Comparison of ENCODE assay signal across 28 cellular contexts in genomic region chr14:83101855-83102254, GRCh38.
"Had no signal": no experiment of that assay in that cellular context is flagged by ENCODE, and none has a peak within 500 bp of the region (broad histone marks: within the 10 kb centered on the region; RNA-seq: fewer than 3 reads in every experiment).

No MANE protein-coding gene starts in this region.

- H2AFZ ChIP-seq: neural progenitor cell, parathyroid adenoma had no signal

- H3K4me1 ChIP-seq: neural progenitor cell, parathyroid adenoma, psoas muscle, right lobe of liver, spleen, thyroid gland, tibial nerve, upper lobe of left lung, vagina had no signal

- H3K27me3 ChIP-seq: neural progenitor cell, ovary, right lobe of liver, spleen, thyroid gland, tibial nerve, upper lobe of left lung, vagina had no signal

- H3K27ac ChIP-seq: neural progenitor cell, ovary, parathyroid adenoma, psoas muscle, right lobe of liver, skin epidermis, spleen, thoracic aorta, thyroid gland, tibial nerve, upper lobe of left lung, vagina had no signal

- DNase-seq: naive thymus-derived CD4-positive, alpha-beta T cell; natural killer cell; occipital lobe; ovary; posterior cingulate gyrus; psoas muscle; right cardiac atrium; right lobe of liver; spleen; stimulated activated CD4-positive, alpha-beta T cell treated with anti-CD3 and anti-CD28 coated beads, Interleukin-12 subunit alpha, Interleukin-12 subunit beta, amount 100 ng/mL, for 4 hours; stimulated activated CD4-positive, alpha-beta T cell treated with anti-CD3 and anti-CD28 coated beads, Interleukin-2, amount 100 ng/mL, for 24 hours; stimulated activated CD4-positive, alpha-beta T cell treated with anti-CD3 and anti-CD28 coated beads, Interleukin-4, amount 100 ng/mL, for 1 hour; stimulated activated CD4-positive, alpha-beta T cell treated with anti-CD3 and anti-CD28 coated beads, Interleukin-4, amount 100 ng/mL, for 4 hours; stimulated activated CD8-positive, alpha-beta memory T cell treated with anti-CD3 and anti-CD28 coated beads, Interleukin-4, amount 100 ng/mL, for 48 hours; stimulated activated naive CD4-positive, alpha-beta T cell; stimulated activated naive CD8-positive, alpha-beta T cell treated with anti-CD3 and anti-CD28 coated beads, Interleukin-15, amount 100 ng/mL, for 72 hours; stimulated activated naive CD8-positive, alpha-beta T cell treated with anti-CD3 and anti-CD28 coated beads, Interleukin-15, Interleukin-2, amounts not matched to agents 100 U/mL and 50 U/mL, for 24 hours; thyroid gland; trophoblast cell; upper lobe of left lung had no signal

- ATAC-seq: naive thymus-derived CD4-positive, alpha-beta T cell; natural killer cell; psoas muscle; right cardiac atrium; right lobe of liver; stimulated activated memory B cell treated with anti-CD40 and anti-IgM and Interleukin-4, amounts not matched to agents 10 μg/mL and 1 μg/mL and 100 μg/mL, for 72 hours; stimulated activated naive CD8-positive, alpha-beta T cell treated with anti-CD3 and anti-CD28 coated beads, Interleukin-15, amount 100 ng/mL, for 72 hours; stimulated activated naive CD8-positive, alpha-beta T cell treated with anti-CD3 and anti-CD28 coated beads, Interleukin-15, Interleukin-2, amounts not matched to agents 100 U/mL and 50 U/mL, for 24 hours had no signal

- H3K9ac ChIP-seq: neural progenitor cell, parathyroid adenoma had no signal

- H3K4me3 ChIP-seq: neural progenitor cell, ovary, psoas muscle, right lobe of liver, skin epidermis, smooth muscle cell, spleen, thoracic aorta, thyroid gland, tibial nerve, upper lobe of left lung, vagina had no signal

- H3K36me3 ChIP-seq: neural progenitor cell, ovary, right lobe of liver, spleen, thoracic aorta, thyroid gland, tibial nerve, upper lobe of left lung, vagina had no signal

- H3K4me2 ChIP-seq: neural progenitor cell, smooth muscle cell had no signal

- H3K9me3 ChIP-seq: ovary, right lobe of liver, thoracic aorta, thyroid gland, tibial nerve, upper lobe of left lung, vagina had no signal
